Comparison of ENCODE assay signal across 23 cellular contexts in the genomic region with DNA sequence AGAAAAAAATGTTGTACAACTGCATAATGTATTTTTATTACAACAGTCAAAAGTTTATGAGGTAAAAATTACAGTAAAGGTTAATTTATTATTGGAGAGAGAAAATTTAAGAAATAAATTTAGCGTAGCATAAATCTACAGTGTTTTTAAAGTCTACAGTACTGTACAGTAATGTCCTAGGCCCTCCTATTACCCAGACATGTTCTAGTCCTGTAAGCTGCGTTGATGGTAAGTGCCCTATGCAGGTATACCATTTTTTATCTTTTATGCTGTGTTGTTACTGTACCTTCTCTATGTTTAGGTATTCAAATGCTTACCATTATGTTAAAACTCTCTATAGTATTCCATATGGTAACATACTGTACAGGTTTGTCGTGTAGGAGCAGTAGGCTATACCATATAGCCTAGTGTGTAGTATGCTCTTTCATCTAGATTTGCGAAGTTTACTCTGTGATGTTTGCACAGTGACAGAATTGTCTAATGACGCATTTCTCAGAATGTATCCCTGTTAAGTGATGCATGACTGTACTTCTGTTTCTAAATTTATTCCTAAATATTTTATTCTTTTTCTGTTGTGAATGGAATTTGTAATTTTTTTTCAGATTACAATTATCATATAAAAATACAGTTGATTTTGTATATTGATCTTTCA. TPM values are rescaled to one million over a fixed set of nuclear protein-coding genes. Genes with fewer than 3 reads are reported as not detected.
A peak's percentile ranks its signal among the peaks of the same experiment; 100 is the strongest.
DNase-seq lines count a peak whose midpoint lies in the region; ATAC-seq and TF ChIP-seq lines count a peak whose summit lies in the region.
"Had no signal": no experiment of that assay in that cellular context is flagged by ENCODE, and none has a peak within 500 bp of the region (broad histone marks: within the 10 kb centered on the region; RNA-seq: fewer than 3 reads in every experiment).

No MANE protein-coding gene starts in this region.

- no peaks in the 10 kb centered on the region for H3K9me3 ChIP-seq in left lung
- H3K9me3 ChIP-seq: esophagus muscularis mucosa, gastrocnemius medialis, Peyer's patch, upper lobe of right lung had no signal

- no peaks in the 10 kb centered on the region for H3K36me3 ChIP-seq in left lung
- H3K36me3 ChIP-seq: gastrocnemius medialis, Peyer's patch, upper lobe of right lung had no signal

- peak; percentile 49 for ATAC-seq in left lung
- no peak for ATAC-seq in GM19328 (IDR thresholded peaks at IDR 0.05; ENCODE audit: unreplicated experiment)
- ATAC-seq: gastrocnemius medialis, natural killer cell, upper lobe of right lung had no signal

- H3K27me3 ChIP-seq in left lung: no peaks in the 10 kb centered on the region
- H3K27me3 ChIP-seq: BLaER1 treated with 17β-estradiol and CSF1 and Interleukin-3, amounts not matched to agents 10 nM and 100 nM; esophagus muscularis mucosa; gastrocnemius medialis; Peyer's patch; upper lobe of right lung had no signal

- no peaks in the 10 kb centered on the region for H3K4me1 ChIP-seq in left lung
- H3K4me1 ChIP-seq: gastrocnemius medialis, Peyer's patch, upper lobe of right lung had no signal

- DNase-seq in NCI-H748 (lab: John Stamatoyannopoulos, UW; ENCODE audit: unreplicated experiment): peak; percentile 32
- no peak for DNase-seq in NCI-H748 treated with DMSO at 0.1 percent for 48 hours (lab: John Stamatoyannopoulos, UW)
- peak; percentile 13 for DNase-seq in NCI-H146 (lab: John Stamatoyannopoulos, UW)
- peak; percentile 90 for DNase-seq in SHP77 treated with DMSO at 0.1 percent for 48 hours (lab: John Stamatoyannopoulos, UW)
- no peak for DNase-seq in left lung
- DNase-seq in CD1c-positive myeloid dendritic cell (ENCODE audit: extremely low spot score): no peak
- no peak for DNase-seq in GM19238 (ENCODE audit: insufficient read length, low spot score)
- DNase-seq: activated CD4-positive, alpha-beta T cell treated with anti-CD3 and anti-CD28 coated beads for 1 hour; activated T-cell treated with anti-CD3 and anti-CD28 coated beads, Interleukin-2, amount 50 U/mL, for 24 hours; effector CD4-positive, alpha-beta T cell; gastrocnemius medialis; GOT3; midbrain; natural killer cell; NCI-H1436; NK-92 treated with Interleukin-12 subunit alpha and Interleukin-12 subunit beta, amount 100 ng/mL, for 24 hours; Peyer's patch; substantia nigra; upper lobe of right lung had no signal

- no peak overlapping the region for H3K27ac ChIP-seq in left lung
- H3K27ac ChIP-seq: BLaER1 treated with 17β-estradiol and CSF1 and Interleukin-3, amounts not matched to agents 10 nM and 100 nM; esophagus muscularis mucosa; gastrocnemius medialis; Peyer's patch; SK-N-MC; upper lobe of right lung had no signal

- intact Hi-C loops in left lung (cut with DNase I): no loop called here

- no peak overlapping the region for H3K4me3 ChIP-seq in left lung
- H3K4me3 ChIP-seq: BLaER1 treated with 17β-estradiol and CSF1 and Interleukin-3, amounts not matched to agents 10 nM and 100 nM; esophagus muscularis mucosa; gastrocnemius medialis; Peyer's patch; SK-N-MC; upper lobe of right lung had no signal

- TF ChIP-seq CTCF in left lung (IDR thresholded peaks at IDR 0.05): no peak

RNA-seq across cellular contexts. Expression of a gene that starts 24.5 kb away (rescaled TPM):
- total RNA-seq in left lung: 10 to 100 TPM; 32.8 to 51.2 TPM

Comparison
In these comparisons a context has a peak if more than half of its experiments do, and no peak if none do; other contexts are left out.
1. DNase-seq: peak in NCI-H748 (single experiment), NCI-H146 (single experiment) and SHP77 treated with DMSO at 0.1 percent for 48 hours (single experiment); none in NCI-H748 treated with DMSO at 0.1 percent for 48 hours (single experiment), left lung (0 of 2), CD1c-positive myeloid dendritic cell (single experiment) and GM19238 (single experiment).